Comparison of ENCODE assay signal across 8 cellular contexts in the genomic region with DNA sequence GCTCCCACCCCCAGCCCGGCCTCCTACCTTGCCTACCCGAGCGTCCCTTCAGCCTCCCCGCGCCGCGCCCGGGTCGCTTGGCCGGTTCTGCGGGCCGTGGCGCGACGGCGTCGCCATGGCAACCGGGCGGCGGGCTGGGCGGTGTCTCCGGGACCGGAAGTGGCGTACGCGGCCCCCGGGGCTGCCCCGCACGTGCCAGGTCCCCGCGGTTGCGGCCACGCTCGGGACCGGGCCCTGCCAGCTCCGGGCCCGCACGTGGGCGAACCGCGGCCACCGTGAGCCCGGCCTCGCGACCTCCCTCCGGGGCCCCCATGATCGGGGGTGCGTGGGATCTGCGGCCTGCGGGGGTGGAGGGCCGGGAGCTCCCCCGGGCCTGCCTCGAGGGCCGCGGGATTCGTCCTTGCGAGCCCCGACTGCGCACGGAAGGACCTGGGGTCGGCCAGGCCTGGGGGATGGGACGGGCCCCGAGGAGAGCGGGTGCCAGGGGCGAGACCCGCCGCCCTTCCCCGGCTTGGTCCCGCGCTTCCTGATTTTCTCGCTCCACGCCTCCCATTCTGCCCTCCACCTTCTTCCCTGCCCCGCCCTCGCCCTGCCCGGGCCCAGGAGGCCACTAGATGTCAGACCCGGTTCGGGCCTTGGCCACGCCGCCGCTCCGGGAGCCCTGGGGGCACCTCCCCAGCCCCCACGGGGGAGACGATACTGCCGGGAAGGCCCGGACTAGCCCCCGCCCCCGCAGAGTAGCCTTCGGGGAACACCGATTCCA. TPM values are rescaled to one million over a fixed set of nuclear protein-coding genes. Genes with fewer than 3 reads are reported as not detected.
A peak's percentile ranks its signal among the peaks of the same experiment; 100 is the strongest.
DNase-seq lines count a peak whose midpoint lies in the region; ATAC-seq lines count a peak whose summit lies in the region.

CYB561 (minus strand) TSS at position 89 of the 763 bp plus-strand sequence. CDS start 8,759 bp downstream, outside the sequence.

- H3K27me3 Mint-ChIP-seq in IgD-negative memory B cell, result no peaks in the 10 kb centered on the region

- H3K4me3 ChIP-seq in aorta (ENCODE audit: low read length in 2 of 2), result peak within 1 kb of the TSS; percentile 29 to 44

- intact Hi-C loops in left ventricle myocardium superior (cut with micrococcal nuclease), result no loop called here
- intact Hi-C loops in aorta (cut with DNase I), result no loop called here

- H3K9me3 Mint-ChIP-seq in IgD-negative memory B cell, result no peaks in the 10 kb centered on the region

- peak within 1 kb of the TSS; percentile 91 to 98 (median 97) for H3K27ac Mint-ChIP-seq in IgD-negative memory B cell

- H3K27me3 ChIP-seq in aorta (ENCODE audit: control insufficient read depth in 1 of 2, insufficient read depth in 2 of 2, low read length in 1 of 2), result no peaks in the 10 kb centered on the region

- DNase-seq in DMS53 treated with DMSO at 0.1 percent for 48 hours (lab: John Stamatoyannopoulos, UW; ENCODE audit: unreplicated experiment) (peak; percentile 52), SW480 (ENCODE audit: low spot score) (peak; percentile 81), left ventricle myocardium superior (peak; percentile 89), renal cortical epithelial cell (ENCODE audit: low read depth) (peak; percentile 14), aorta (peak; percentile 84 to 94)

- 0 to 6% (median 1%) methylated on average over 62 to 89 of the region's 89 CpGs for WGBS in adipose tissue, 3 donors
- WGBS in aorta, 2 donors, result 1 to 2% methylated on average over 43 to 89 of the region's 89 CpGs

- no peaks in the 10 kb centered on the region for H3K4me1 ChIP-seq in aorta (ENCODE audit: control insufficient read depth in 1 of 2, insufficient read depth in 2 of 2, low read length in 2 of 2)

- H3K9me3 ChIP-seq in aorta (ENCODE audit: control insufficient read depth, low read length), result no peaks in the 10 kb centered on the region

- H3K36me3 Mint-ChIP-seq in IgD-negative memory B cell, result no peaks in the 10 kb centered on the region

- peak; percentile 43 for ATAC-seq in GM21526 (IDR thresholded peaks at IDR 0.05; ENCODE audit: low FRiP score, unreplicated experiment)
- peak; percentile 83 for ATAC-seq in left ventricle myocardium superior
- peak; percentile 85 for ATAC-seq in aorta (ENCODE audit: low FRiP score)

- H3K4me3 Mint-ChIP-seq in IgD-negative memory B cell, result peak within 1 kb of the TSS; percentile 80 to 92 (median 88)

- no peaks in the 10 kb centered on the region for H3K36me3 ChIP-seq in aorta (ENCODE audit: control insufficient read depth in 1 of 2, insufficient read depth in 2 of 2, low read length in 1 of 2)

- H3K27ac ChIP-seq in adipose tissue (ENCODE audit: low read depth, low read length), result peak within 1 kb of the TSS; percentile 83
- H3K27ac ChIP-seq in aorta (ENCODE audit: low read depth in 1 of 2, low read length in 2 of 2), result no peak within 1 kb of the TSS

- peaks cover 4 to 14% (median 4%) of the 10 kb centered on the region in 3 donors for H3K4me1 Mint-ChIP-seq in IgD-negative memory B cell

RNA-seq across cellular contexts. Expression of gene CYB561, which starts in this region (rescaled TPM):
- 1.5 TPM for polyA plus RNA-seq in IgD-negative memory B cell
- polyA plus RNA-seq in adipose tissue, result 10 to 100 TPM; 12.3 to 65.8 (median 16.0) TPM
- 14.7 TPM for total RNA-seq in left ventricle myocardium superior
- total RNA-seq in renal cortical epithelial cell, result 24.1 and 29.0 TPM in 2 replicates
- total RNA-seq in aorta, result 10 to 100 TPM; 13.2 to 31.6 TPM
- polyA plus RNA-seq in aorta, result 10 to 100 TPM in 1 of 2 donors, 1 to 10 TPM in 1; 7.1 to 17.6 TPM

Comparison
In these comparisons a context has a peak if more than half of its experiments do, and no peak if none do; other contexts are left out.
1. DNase-seq: peak in every context shown above with its lines; median percentile 89 in left ventricle myocardium superior; 89 in aorta; 81 in SW480; 52 in DMS53 treated with DMSO at 0.1 percent for 48 hours; 14 in renal cortical epithelial cell.